ENCODE assay signal across 18 cellular contexts in genomic region chr12:3128498-3129293, GRCh38.
"Had no signal": no experiment of that assay in that cellular context is flagged by ENCODE, and none has a peak within 500 bp of the region (broad histone marks: within the 10 kb centered on the region; RNA-seq: fewer than 3 reads in every experiment).

No MANE protein-coding gene starts in this region.

- H3K27ac Mint-ChIP-seq: activated B cell treated with CpG ODN at 0.5 μM for 24 hours; activated CD4-positive, alpha-beta T cell treated with anti-CD3 and anti-CD28 coated beads, Interleukin-2, amount 10 ng/mL, durations not matched to agents 24 days and 14 days; brain; T-helper 1 cell treated with Interleukin-12 subunit alpha and Interleukin-12 subunit beta and Interleukin-4 antibody, amounts not matched to agents 30 μg/mL and 1 μg/mL, for 36 hours had no signal

- H3K4me3 Mint-ChIP-seq: activated B cell treated with CpG ODN at 0.5 μM for 24 hours; activated CD4-positive, alpha-beta T cell treated with anti-CD3 and anti-CD28 coated beads, Interleukin-2, amount 10 ng/mL, durations not matched to agents 24 days and 14 days; brain; central memory CD8-positive, alpha-beta T cell; T-helper 1 cell treated with Interleukin-12 subunit alpha and Interleukin-12 subunit beta and Interleukin-4 antibody, amounts not matched to agents 30 μg/mL and 1 μg/mL, for 36 hours had no signal

- H3K4me3 ChIP-seq: ascending aorta, MG63, SJSA1 had no signal

- H3K27ac ChIP-seq: ascending aorta, SJSA1 had no signal

- H3K27me3 Mint-ChIP-seq: brain had no signal

- ATAC-seq: PC-3 had no signal

- H3K36me3 ChIP-seq: ascending aorta, MG63, SJSA1 had no signal

- H3K27me3 ChIP-seq: ascending aorta, MG63, SJSA1 had no signal

- DNase-seq: activated B cell treated with CpG ODN at 0.5 μM for 24 hours; activated CD4-positive, alpha-beta T cell treated with anti-CD3 and anti-CD28 coated beads for 1 hour; activated naive CD4-positive, alpha-beta T cell treated with anti-CD3 and anti-CD28 coated beads, Interleukin-2, amount 50 U/mL, for 16 hours; amniotic stem cell; MG63; NCI-H1105 treated with DMSO at 0.1 percent for 48 hours; NCI-H1436 treated with DMSO at 0.1 percent for 48 hours; NCI-H187 treated with DMSO at 0.1 percent for 48 hours; NCI-H2081 treated with DMSO at 0.1 percent for 48 hours; NCI-H446; PC-3; SHP77 had no signal

- H3K9me3 ChIP-seq: SJSA1 had no signal
